In genomic region chr15:70505411-70505919, GRCh38 we compare ENCODE assay signal across 8 cellular contexts.
A peak's percentile ranks its signal among the peaks of the same experiment; 100 is the strongest.
DNase-seq lines count a peak whose midpoint lies in the region; ATAC-seq and TF ChIP-seq lines count a peak whose summit lies in the region.

No MANE protein-coding gene starts in this region.

- peak overlapping the region; percentile 31 for H3K4me3 Mint-ChIP-seq in central memory CD8-positive, alpha-beta T cell

- WGBS in esophagus muscularis mucosa, result 13% methylated on average over 3 of the region's 3 CpGs

- TF ChIP-seq EP300 in esophagus muscularis mucosa (IDR thresholded peaks at IDR 0.05), result no peak

- no peak overlapping the region for H3K4me3 ChIP-seq in retinal pigment epithelial cell (ENCODE audit: low read length)
- no peak overlapping the region for H3K4me3 ChIP-seq in esophagus muscularis mucosa
- H3K4me3 ChIP-seq in dorsolateral prefrontal cortex, result no peak overlapping the region

- no peak overlapping the region for H3K27ac Mint-ChIP-seq in central memory CD8-positive, alpha-beta T cell (ENCODE audit: low read depth)

- H3K9me3 Mint-ChIP-seq in central memory CD8-positive, alpha-beta T cell, result peaks cover 4% of the 10 kb centered on the region

- DNase-seq in NCI-H1694 (lab: John Stamatoyannopoulos, UW) (peak; percentile 12), NCI-H1694 treated with DMSO at 0.1 percent for 48 hours (lab: John Stamatoyannopoulos, UW) (no peak), NCI-H226 (peak; percentile 98), retinal pigment epithelial cell (ENCODE audit: low read depth) (peak; percentile 97), esophagus muscularis mucosa (ENCODE audit: extremely low spot score) (no peak), mucosa of gallbladder (ENCODE audit: low spot score) (no peak), dorsolateral prefrontal cortex (no peak)
- no peak for DNase-seq in central memory CD8-positive, alpha-beta T cell (ENCODE audit: low spot score in 2 of 2)

- peak; percentile 22 for TF ChIP-seq CTCF in retinal pigment epithelial cell (conservative IDR thresholded peaks at IDR 0.05; ENCODE audit: low read depth, low read length)
- TF ChIP-seq CTCF in esophagus muscularis mucosa (IDR thresholded peaks at IDR 0.05), result no peak
- no peak for TF ChIP-seq CTCF in dorsolateral prefrontal cortex (IDR thresholded peaks at IDR 0.05 in 54 of 56, conservative IDR thresholded peaks at IDR 0.05 in 2 of 56; ENCODE audit: low read depth in 1 of 56, partially characterized antibody in 56 of 56)

- H3K4me1 Mint-ChIP-seq in central memory CD8-positive, alpha-beta T cell, result peaks cover 60% of the 10 kb centered on the region

- H3K27me3 ChIP-seq in esophagus muscularis mucosa (no peaks in the 10 kb centered on the region), dorsolateral prefrontal cortex (no peaks in the 10 kb centered on the region)

- H3K9me3 ChIP-seq in esophagus muscularis mucosa, result peaks cover 0 to 16% (median 12%) of the 10 kb centered on the region in 4 donors

- no peaks in the 10 kb centered on the region for H3K27me3 Mint-ChIP-seq in central memory CD8-positive, alpha-beta T cell

- no peaks in the 10 kb centered on the region for H3K36me3 ChIP-seq in esophagus muscularis mucosa

- no peak for TF ChIP-seq POLR2A in esophagus muscularis mucosa (IDR thresholded peaks at IDR 0.05; ENCODE audit: low read depth)

- H3K27ac ChIP-seq in esophagus muscularis mucosa (replicated peaks in 1 of 4) (no peak overlapping the region), dorsolateral prefrontal cortex (no peak overlapping the region)

- intact Hi-C loops in esophagus muscularis mucosa (cut with DNase I) (no loop called here), dorsolateral prefrontal cortex (cut with DNase I) (no loop called here)

- H3K4me1 ChIP-seq in esophagus muscularis mucosa, result peaks cover 19 to 36% (median 34%) of the 10 kb centered on the region in 4 donors

- ATAC-seq in central memory CD8-positive, alpha-beta T cell (replicated peaks; ENCODE audit: extremely low read depth, poor library complexity, severe bottlenecking), result no peak

- peaks cover 2% of the 10 kb centered on the region for H3K36me3 Mint-ChIP-seq in central memory CD8-positive, alpha-beta T cell (ENCODE audit: insufficient read depth)

Comparison
In these comparisons a context has a peak if more than half of its experiments do, and no peak if none do; other contexts are left out.
1. DNase-seq: peak in NCI-H1694 (single experiment), NCI-H226 (single experiment) and retinal pigment epithelial cell (single experiment); none in NCI-H1694 treated with DMSO at 0.1 percent for 48 hours (single experiment), central memory CD8-positive, alpha-beta T cell (0 of 2), esophagus muscularis mucosa (single experiment), mucosa of gallbladder (single experiment) and dorsolateral prefrontal cortex (0 of 10).